1 cellular context compared by ENCODE assay signal in the genomic region with DNA sequence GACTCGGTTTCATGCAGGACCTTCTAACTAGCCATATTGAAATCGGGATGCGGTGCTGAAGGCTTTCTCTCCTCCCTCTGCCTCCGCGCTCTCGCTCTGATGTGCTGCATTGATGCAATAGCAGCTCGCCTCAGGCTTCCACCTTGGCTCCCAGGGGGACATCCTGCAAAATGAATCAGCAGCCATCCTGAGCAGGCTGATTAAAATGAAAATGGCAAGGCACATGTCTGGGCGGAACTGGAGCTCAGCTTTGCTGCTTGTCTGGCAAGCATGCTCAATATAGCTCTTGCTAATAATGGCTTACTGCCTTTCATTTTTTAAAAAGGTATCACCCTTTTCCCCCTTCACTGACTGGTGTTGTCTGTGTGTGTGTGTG.
A peak's percentile ranks its signal among the peaks of the same experiment; 100 is the strongest.
TF ChIP-seq lines count a peak whose summit lies in the region.

No MANE protein-coding gene starts in this region.

TF ChIP-seq in SK-N-SH, 30 proteins besides CTCF, POLR2A, EP300 and RAD21 (continued from another document):
- TF ChIP-seq IRF3 (IDR thresholded peaks at IDR 0.05; ENCODE audit: low read depth, low read length) (no peak), FOXJ3 (CRISPR knock-in tag; IDR thresholded peaks at IDR 0.05) (no peak), MEF2A (IDR thresholded peaks at IDR 0.05; ENCODE audit: borderline replicate concordance, low read depth) (no peak), EZH2phosphoT487 (IDR thresholded peaks at IDR 0.05; ENCODE audit: borderline replicate concordance, low read depth) (no peak), GABPA (IDR thresholded peaks at IDR 0.05; ENCODE audit: low read depth) (no peak), YY1 (IDR thresholded peaks at IDR 0.05; ENCODE audit: low read depth) (no peak), JUND (IDR thresholded peaks at IDR 0.05) (no peak), TAF1 (IDR thresholded peaks at IDR 0.05; ENCODE audit: borderline replicate concordance, low read depth, low read length) (no peak), MXI1 (IDR thresholded peaks at IDR 0.05; ENCODE audit: low read depth, low read length) (peak; percentile 93)
- TF ChIP-seq, protein P1, sequence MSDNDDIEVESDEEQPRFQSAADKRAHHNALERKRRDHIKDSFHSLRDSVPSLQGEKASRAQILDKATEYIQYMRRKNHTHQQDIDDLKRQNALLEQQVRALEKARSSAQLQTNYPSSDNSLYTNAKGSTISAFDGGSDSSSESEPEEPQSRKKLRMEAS (IDR thresholded peaks at IDR 0.05; ENCODE audit: low read depth) = no peak
